Comparison of ENCODE assay signal across 1 cellular context in the genomic region with DNA sequence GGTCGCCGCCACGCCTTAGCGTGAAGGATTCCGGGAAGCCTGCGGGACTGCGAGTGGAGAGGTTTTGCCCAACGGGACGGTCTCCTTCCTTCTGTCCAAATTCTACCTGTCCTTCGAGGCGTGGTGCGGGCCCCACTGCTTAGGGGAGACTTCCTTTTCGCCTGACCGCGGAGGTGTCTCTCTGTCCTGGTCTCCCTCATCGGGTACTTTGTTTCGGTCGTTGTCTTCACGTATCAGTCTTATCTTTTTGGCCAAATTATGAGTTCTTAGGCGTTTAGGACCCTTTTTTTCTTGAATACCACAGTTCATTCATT.
TF ChIP-seq lines count a peak whose summit lies in the region.

No MANE protein-coding gene starts in this region.

TF ChIP-seq in H1, 55 proteins besides CTCF, POLR2A, EP300 and RAD21:
- TF ChIP-seq ASH2L (IDR thresholded peaks at IDR 0.05; ENCODE audit: low read length) (no peak), SIN3A (conservative IDR thresholded peaks at IDR 0.05 in 1 of 2, IDR thresholded peaks at IDR 0.05 in 1 of 2; ENCODE audit: low read depth in 1 of 2, low read length in 2 of 2) (peak in 1 of 2 experiments; percentile 18; a peak in 1 of 4 replicates), HDAC2 (IDR thresholded peaks at IDR 0.05; ENCODE audit: borderline replicate concordance in 1 of 2, low read depth in 2 of 2, low read length in 2 of 2) (0 out of 4 replicates have a peak, but pooled peaks of 1 of the 2 experiments have one; percentile 41), PHF8 (conservative IDR thresholded peaks at IDR 0.05; ENCODE audit: low read depth, low read length) (peak; percentile 9; the same call in 1 of the 2 replicates)
